Comparison of ENCODE assay signal across 8 cellular contexts in the genomic region with DNA sequence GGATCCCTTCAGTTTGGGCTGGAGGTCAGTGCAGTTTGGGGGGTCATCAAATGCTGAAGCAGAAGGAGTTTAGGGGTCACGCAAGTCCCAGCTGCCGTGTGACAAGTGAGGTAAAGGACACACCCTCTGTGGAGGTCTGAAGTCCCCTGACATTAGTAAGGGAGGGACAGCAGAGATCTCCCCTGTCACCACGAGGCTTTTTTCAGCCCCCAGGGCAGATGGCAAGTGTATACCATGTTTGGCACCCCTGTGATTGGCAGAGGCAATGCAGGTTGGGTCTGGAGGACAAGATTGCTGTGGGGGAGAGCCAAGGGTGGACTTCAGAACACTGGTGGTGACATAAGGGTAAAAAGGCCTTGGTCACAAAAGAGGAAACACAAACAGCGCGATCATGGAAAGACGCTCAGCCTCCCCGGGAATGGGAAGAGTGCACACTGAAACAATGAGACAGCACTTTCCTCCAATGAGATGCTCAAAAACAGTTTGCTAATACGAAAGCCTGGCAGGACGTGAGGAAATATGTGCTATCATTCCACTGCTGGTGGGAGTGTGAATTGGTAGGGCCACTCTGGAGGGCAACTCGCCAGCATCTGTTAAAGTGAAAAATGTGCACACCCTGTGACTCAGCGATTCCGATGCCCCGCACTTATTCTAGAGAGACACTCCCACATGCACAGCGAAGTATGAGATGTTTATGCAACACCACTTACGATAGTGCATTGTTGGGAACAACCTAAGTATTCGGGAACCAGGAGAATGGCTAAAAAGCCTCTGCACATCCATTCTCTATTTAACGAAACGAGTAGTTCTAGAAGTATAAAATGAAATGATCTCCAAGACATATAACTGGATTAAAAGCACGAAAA. TPM values are rescaled to one million over a fixed set of nuclear protein-coding genes. Genes with fewer than 3 reads are reported as not detected.
DNase-seq lines count a peak whose midpoint lies in the region; TF ChIP-seq lines count a peak whose summit lies in the region.

No MANE protein-coding gene starts in this region.

- H3K36me3 ChIP-seq in BLaER1 = no peaks in the 10 kb centered on the region
- H3K36me3 ChIP-seq in Karpas-422 (ENCODE audit: insufficient read depth, low read length) = no peaks in the 10 kb centered on the region
- H3K36me3 ChIP-seq in muscle layer of duodenum (ENCODE audit: control insufficient read depth in 1 of 2, insufficient read depth in 2 of 2, low read length in 2 of 2) = no peaks in the 10 kb centered on the region
- no peaks in the 10 kb centered on the region for H3K36me3 ChIP-seq in tibial artery
- no peaks in the 10 kb centered on the region for H3K36me3 ChIP-seq in effector memory CD4-positive, alpha-beta T cell (ENCODE audit: control insufficient read depth, insufficient read depth, low read length)

- no peaks in the 10 kb centered on the region for H3K9me2 ChIP-seq in Karpas-422 (replicated peaks; ENCODE audit: insufficient read depth, low read length)

- intact Hi-C loops in activated CD4-positive, alpha-beta T cell treated with anti-CD3 and anti-CD28 coated beads, Interleukin-2, amount 10 ng/mL, durations not matched to agents 24 days and 14 days (cut with micrococcal nuclease) = no loop called here
- intact Hi-C loops in tibial artery (cut with DNase I; ENCODE audit: low total_unique reads) = no loop called here

- peaks cover 66% of the 10 kb centered on the region for H3K4me1 Mint-ChIP-seq in activated CD4-positive, alpha-beta T cell treated with anti-CD3 and anti-CD28 coated beads, Interleukin-2, amount 10 ng/mL, durations not matched to agents 24 days and 14 days

- no peaks in the 10 kb centered on the region for H3K27me3 ChIP-seq in BLaER1
- H3K27me3 ChIP-seq in Karpas-422 (ENCODE audit: low read length) = no peaks in the 10 kb centered on the region
- no peaks in the 10 kb centered on the region for H3K27me3 ChIP-seq in muscle layer of duodenum (ENCODE audit: low read depth, low read length)
- H3K27me3 ChIP-seq in tibial artery = no peaks in the 10 kb centered on the region
- no peaks in the 10 kb centered on the region for H3K27me3 ChIP-seq in effector memory CD4-positive, alpha-beta T cell (replicated peaks; ENCODE audit: control insufficient read depth, insufficient read depth, low read length, poor library complexity, severe bottlenecking)

- H3K27ac Mint-ChIP-seq in activated CD4-positive, alpha-beta T cell treated with anti-CD3 and anti-CD28 coated beads, Interleukin-2, amount 10 ng/mL, durations not matched to agents 24 days and 14 days = peak overlapping the region; percentile 78

- DNase-seq in Karpas-422 (peak; percentile 94), epithelial cell of proximal tubule (ENCODE audit: low read depth) (peak; percentile 66), tibial artery (peak; percentile 92), NCI-H1048 (lab: John Stamatoyannopoulos, UW) (no peak)
- peak; percentile 78 for DNase-seq in activated CD4-positive, alpha-beta T cell treated with anti-CD3 and anti-CD28 coated beads, Interleukin-2, amount 10 ng/mL, durations not matched to agents 24 days and 14 days
- DNase-seq in effector memory CD4-positive, alpha-beta T cell = no peak

- no peaks in the 10 kb centered on the region for H3K9me3 Mint-ChIP-seq in activated CD4-positive, alpha-beta T cell treated with anti-CD3 and anti-CD28 coated beads, Interleukin-2, amount 10 ng/mL, durations not matched to agents 24 days and 14 days

- H3K27ac ChIP-seq in BLaER1 = peak overlapping the region; percentile 73
- H3K27ac ChIP-seq in Karpas-422 (ENCODE audit: low read length) = peak overlapping the region; percentile 100
- peak overlapping the region; percentile 93 for H3K27ac ChIP-seq in muscle layer of duodenum (ENCODE audit: low read length)
- peak overlapping the region; percentile 80 to 83 for H3K27ac ChIP-seq in tibial artery
- H3K27ac ChIP-seq in effector memory CD4-positive, alpha-beta T cell (ENCODE audit: insufficient read depth, low read length, poor library complexity, severe bottlenecking) = no peak overlapping the region

- H3K36me3 Mint-ChIP-seq in activated CD4-positive, alpha-beta T cell treated with anti-CD3 and anti-CD28 coated beads, Interleukin-2, amount 10 ng/mL, durations not matched to agents 24 days and 14 days (ENCODE audit: low read depth) = no peaks in the 10 kb centered on the region

- no peaks in the 10 kb centered on the region for H4K20me1 ChIP-seq in BLaER1
- no peaks in the 10 kb centered on the region for H4K20me1 ChIP-seq in Karpas-422 (ENCODE audit: insufficient read depth, low read depth, low read length)

- no peaks in the 10 kb centered on the region for H3K79me2 ChIP-seq in Karpas-422 (ENCODE audit: low read length)

- H3K4me2 ChIP-seq in BLaER1 (peak overlapping the region; percentile 52), Karpas-422 (ENCODE audit: low read depth, low read length, poor library complexity, severe bottlenecking) (peak overlapping the region; percentile 61)

- H3K4me3 ChIP-seq in BLaER1 (no peak overlapping the region), Karpas-422 (ENCODE audit: low read length) (peak overlapping the region; percentile 37; the same call in 1 of the 2 replicates), epithelial cell of proximal tubule (ENCODE audit: low read depth, low read length) (no peak overlapping the region), muscle layer of duodenum (ENCODE audit: low read depth in 1 of 2, low read length in 2 of 2) (peak overlapping the region; percentile 22 to 44), tibial artery (peak overlapping the region; percentile 30 to 47)
- H3K4me3 ChIP-seq in effector memory CD4-positive, alpha-beta T cell (ENCODE audit: insufficient read depth, low read depth, low read length, poor library complexity, severe bottlenecking) = no peak overlapping the region

- no peak for TF ChIP-seq CTCF in epithelial cell of proximal tubule (conservative IDR thresholded peaks at IDR 0.05; ENCODE audit: low read depth, low read length)
- peak in 1 of 2 experiments; percentile 18 for TF ChIP-seq CTCF in tibial artery (IDR thresholded peaks at IDR 0.05)

- H3K9me3 ChIP-seq in BLaER1 = no peaks in the 10 kb centered on the region
- no peaks in the 10 kb centered on the region for H3K9me3 ChIP-seq in Karpas-422 (ENCODE audit: low read length)
- no peaks in the 10 kb centered on the region for H3K9me3 ChIP-seq in muscle layer of duodenum (ENCODE audit: control insufficient read depth in 1 of 2, low read length in 2 of 2)
- H3K9me3 ChIP-seq in tibial artery = no peaks in the 10 kb centered on the region
- no peaks in the 10 kb centered on the region for H3K9me3 ChIP-seq in effector memory CD4-positive, alpha-beta T cell (ENCODE audit: control insufficient read depth, low read length)

- no peak overlapping the region for H2AFZ ChIP-seq in Karpas-422 (ENCODE audit: low read length)

- no peaks in the 10 kb centered on the region for H3K27me3 Mint-ChIP-seq in activated CD4-positive, alpha-beta T cell treated with anti-CD3 and anti-CD28 coated beads, Interleukin-2, amount 10 ng/mL, durations not matched to agents 24 days and 14 days

- H3K9ac ChIP-seq in BLaER1 (peak overlapping the region; percentile 59; the same call in 1 of the 2 replicates), Karpas-422 (ENCODE audit: low read length) (peak overlapping the region; percentile 75)

- H3K4me1 ChIP-seq in BLaER1 (peaks cover 94% of the 10 kb centered on the region), Karpas-422 (ENCODE audit: low read length) (peaks cover 95% of the 10 kb centered on the region), muscle layer of duodenum (ENCODE audit: control insufficient read depth in 1 of 2, insufficient read depth in 2 of 2, low read length in 2 of 2) (peaks cover 4% of the 10 kb centered on the region in 2 donors), tibial artery (peaks cover 0 to 18% (median 12%) of the 10 kb centered on the region in 4 donors)
- peaks cover 19% of the 10 kb centered on the region for H3K4me1 ChIP-seq in effector memory CD4-positive, alpha-beta T cell (ENCODE audit: control insufficient read depth, insufficient read depth, low read length, poor library complexity, severe bottlenecking)

- H3K4me3 Mint-ChIP-seq in activated CD4-positive, alpha-beta T cell treated with anti-CD3 and anti-CD28 coated beads, Interleukin-2, amount 10 ng/mL, durations not matched to agents 24 days and 14 days = peak overlapping the region; percentile 47

RNA-seq across cellular contexts. Expression of a gene that starts 14.4 kb away (rescaled TPM):
- 155 and 203 TPM in 2 replicates for total RNA-seq in Karpas-422 (2014; rRNA removed; shearing (Covaris generic); ENCODE audit: low replicate concordance)
- 74.0 and 77.7 TPM in 2 replicates for total RNA-seq in activated CD4-positive, alpha-beta T cell treated with anti-CD3 and anti-CD28 coated beads, Interleukin-2, amount 10 ng/mL, durations not matched to agents 24 days and 14 days
- not detected in 2 replicates for total RNA-seq in epithelial cell of proximal tubule

RNA-seq across cellular contexts. Expression of a gene that starts 21.5 kb away (rescaled TPM):
- total RNA-seq in Karpas-422 (2014; rRNA removed; shearing (Covaris generic); ENCODE audit: low replicate concordance) = 6.1 and 11.2 TPM in 2 replicates
- 31.9 and 33.0 TPM in 2 replicates for total RNA-seq in activated CD4-positive, alpha-beta T cell treated with anti-CD3 and anti-CD28 coated beads, Interleukin-2, amount 10 ng/mL, durations not matched to agents 24 days and 14 days
- 6.5 and 17.0 TPM in 2 replicates for total RNA-seq in epithelial cell of proximal tubule

RNA-seq across cellular contexts. Expression of a gene that starts 40.1 kb away (rescaled TPM):
- total RNA-seq in Karpas-422 (2014; rRNA removed; shearing (Covaris generic); ENCODE audit: low replicate concordance) = 528 and 555 TPM in 2 replicates
- total RNA-seq in activated CD4-positive, alpha-beta T cell treated with anti-CD3 and anti-CD28 coated beads, Interleukin-2, amount 10 ng/mL, durations not matched to agents 24 days and 14 days = 50.0 and 51.2 TPM in 2 replicates
- 2.0 and 2.6 TPM in 2 replicates for total RNA-seq in epithelial cell of proximal tubule

RNA-seq across cellular contexts. Expression of a gene that starts 46.4 kb away (rescaled TPM):
- total RNA-seq in Karpas-422 (2014; rRNA removed; shearing (Covaris generic); ENCODE audit: low replicate concordance) = not detected in 2 replicates
- 1.7 and 2.1 TPM in 2 replicates for total RNA-seq in activated CD4-positive, alpha-beta T cell treated with anti-CD3 and anti-CD28 coated beads, Interleukin-2, amount 10 ng/mL, durations not matched to agents 24 days and 14 days
- 108 and 152 TPM in 2 replicates for total RNA-seq in epithelial cell of proximal tubule

RNA-seq across cellular contexts. Expression of a gene that starts 55.0 kb away (rescaled TPM):
- not detected in 2 replicates for total RNA-seq in Karpas-422 (2014; rRNA removed; shearing (Covaris generic); ENCODE audit: low replicate concordance)
- not detected in 2 replicates for total RNA-seq in activated CD4-positive, alpha-beta T cell treated with anti-CD3 and anti-CD28 coated beads, Interleukin-2, amount 10 ng/mL, durations not matched to agents 24 days and 14 days
- 15.6 and 52.2 TPM in 2 replicates for total RNA-seq in epithelial cell of proximal tubule

Comparison
In these comparisons a context has a peak if more than half of its experiments do, and no peak if none do; other contexts are left out.
1. H3K4me3 ChIP-seq: peak in Karpas-422 (single experiment), muscle layer of duodenum (2 of 2) and tibial artery (2 of 2); none in BLaER1 (single experiment), epithelial cell of proximal tubule (single experiment) and effector memory CD4-positive, alpha-beta T cell (single experiment).
2. DNase-seq: peak in Karpas-422 (single experiment), activated CD4-positive, alpha-beta T cell treated with anti-CD3 and anti-CD28 coated beads, Interleukin-2, amount 10 ng/mL, durations not matched to agents 24 days and 14 days (single experiment), epithelial cell of proximal tubule (single experiment) and tibial artery (2 of 2); none in NCI-H1048 (single experiment) and effector memory CD4-positive, alpha-beta T cell (0 of 3).
3. RNA of a gene that starts 14.4 kb away (total RNA-seq): 155 to 203 TPM in Karpas-422 and 74.0 to 77.7 TPM in activated CD4-positive, alpha-beta T cell treated with anti-CD3 and anti-CD28 coated beads, Interleukin-2, amount 10 ng/mL, durations not matched to agents 24 days and 14 days; not detected in epithelial cell of proximal tubule; every median in the first group is over 10 times any median in the second.
4. RNA of a gene that starts 40.1 kb away (total RNA-seq): 528 to 555 TPM in Karpas-422 and 50.0 to 51.2 TPM in activated CD4-positive, alpha-beta T cell treated with anti-CD3 and anti-CD28 coated beads, Interleukin-2, amount 10 ng/mL, durations not matched to agents 24 days and 14 days; 2.0 to 2.6 TPM in epithelial cell of proximal tubule; every median in the first group is over 10 times any median in the second.